18 cellular contexts compared by ENCODE assay signal in genomic region chr7:31493714-31494181, GRCh38. TPM values are rescaled to one million over a fixed set of nuclear protein-coding genes. Genes with fewer than 3 reads are reported as not detected.
DNase-seq lines count a peak whose midpoint lies in the region; ATAC-seq and TF ChIP-seq lines count a peak whose summit lies in the region.
"Had no signal": no experiment of that assay in that cellular context is flagged by ENCODE, and none has a peak within 500 bp of the region (broad histone marks: within the 10 kb centered on the region; RNA-seq: fewer than 3 reads in every experiment).

No MANE protein-coding gene starts in this region.

- no peaks in the 10 kb centered on the region for H3K36me3 Mint-ChIP-seq in type B pancreatic cell

- H3K4me3 Mint-ChIP-seq in type B pancreatic cell = no peak overlapping the region
- H3K4me3 Mint-ChIP-seq: activated T-helper 1 cell treated with anti-CD3 and anti-CD28 coated beads, Interleukin-12 subunit alpha, Interleukin-12 subunit beta, Interleukin-2, Interleukin-4 antibody, amounts not matched to agents 30 ng/mL and 10 ng/mL and 1 ng/mL, durations not matched to agents 14 hours and 24 hours and 36 hours had no signal

- no peaks in the 10 kb centered on the region for H3K9me3 Mint-ChIP-seq in type B pancreatic cell
- H3K9me3 Mint-ChIP-seq: activated T-helper 1 cell treated with anti-CD3 and anti-CD28 coated beads, Interleukin-12 subunit alpha, Interleukin-12 subunit beta, Interleukin-2, Interleukin-4 antibody, amounts not matched to agents 30 ng/mL and 10 ng/mL and 1 ng/mL, durations not matched to agents 14 hours and 24 hours and 36 hours had no signal

- H3K27ac Mint-ChIP-seq in type B pancreatic cell = peak overlapping the region; percentile 40
- H3K27ac Mint-ChIP-seq: activated T-helper 1 cell treated with anti-CD3 and anti-CD28 coated beads, Interleukin-12 subunit alpha, Interleukin-12 subunit beta, Interleukin-2, Interleukin-4 antibody, amounts not matched to agents 30 ng/mL and 10 ng/mL and 1 ng/mL, durations not matched to agents 14 hours and 24 hours and 36 hours had no signal

- in situ Hi-C loops in G401 (cut with HindIII; ENCODE audit: low sequenced_read_pairs) = no loop called here

- H3K27me3 Mint-ChIP-seq in type B pancreatic cell = no peaks in the 10 kb centered on the region

- H3K4me1 Mint-ChIP-seq in type B pancreatic cell (ENCODE audit: unreplicated experiment) = peaks cover 3% of the 10 kb centered on the region

- CTCF ChIA-PET in RWPE1 (lab: Yijun Ruan, JAX) = interaction anchor here (0.7 kb wide), 1 partner anchor 472 kb away, joined by 3 read pairs; no protein-coding TSS in a partner anchor

- no peak for ATAC-seq in GM18511 (IDR thresholded peaks at IDR 0.05; ENCODE audit: unreplicated experiment)
- ATAC-seq: A549; stimulated activated naive CD8-positive, alpha-beta T cell treated with anti-CD3 and anti-CD28 coated beads, Interleukin-15, Interleukin-2, amounts not matched to agents 100 U/mL and 50 U/mL, for 24 hours had no signal

- TF ChIP-seq CTCF in RWPE1 (conservative IDR thresholded peaks at IDR 0.05; ENCODE audit: low read depth) = no peak
- no peak for TF ChIP-seq CTCF in type B pancreatic cell (conservative IDR thresholded peaks at IDR 0.05)

- POLR2A ChIA-PET in RWPE1 (lab: Yijun Ruan, JAX; ENCODE audit: low non-redundant PET) = no interaction called here

- no peak overlapping the region for H3K27ac ChIP-seq in RWPE1
- H3K27ac ChIP-seq: A549, cardiac muscle cell, neutrophil had no signal

- DNase-seq in NCI-H2029 (lab: John Stamatoyannopoulos, UW) = peak; percentile 50
- DNase-seq in NCI-H2029 treated with DMSO at 0.1 percent for 48 hours (lab: John Stamatoyannopoulos, UW) = no peak
- peak; percentile 61 for DNase-seq in RWPE1 (ENCODE audit: low spot score)
- peak; percentile 68 for DNase-seq in iPS DF 4.7 (ENCODE audit: extremely low read depth, low spot score)
- DNase-seq in type B pancreatic cell (ENCODE audit: extremely low spot score, unreplicated experiment) = no peak
- no peak for DNase-seq in G401 (ENCODE audit: low spot score)
- DNase-seq in NCI-H345 (lab: John Stamatoyannopoulos, UW) = no peak
- DNase-seq: activated CD4-positive, CD25-positive, alpha-beta regulatory T cell treated with anti-CD3 and anti-CD28 coated beads, Interleukin-2, amount 50 U/mL, for 72 hours; KG1; NCI-H2171; stimulated activated naive CD8-positive, alpha-beta T cell treated with anti-CD3 and anti-CD28 coated beads, Interleukin-15, Interleukin-2, amounts not matched to agents 100 U/mL and 50 U/mL, for 24 hours had no signal

RNA-seq across cellular contexts. Expression of gene ITPRID1, which starts 20.1 kb away (rescaled TPM):
- 0.07 and 0.14 TPM in 2 replicates for total RNA-seq in type B pancreatic cell (ENCODE audit: low replicate concordance)
- total RNA-seq in G401 (2014; rRNA removed; shearing (Covaris generic)) = not detected in 2 replicates
- total RNA-seq: activated T-helper 1 cell treated with anti-CD3 and anti-CD28 coated beads, Interleukin-12 subunit alpha, Interleukin-12 subunit beta, Interleukin-2, Interleukin-4 antibody, amounts not matched to agents 30 ng/mL and 10 ng/mL and 1 ng/mL, durations not matched to agents 14 hours and 24 hours and 36 hours; cardiac muscle cell; epithelial cell of proximal tubule; SK-MEL-5 had no signal

Comparison
In these comparisons a context has a peak if more than half of its experiments do, and no peak if none do; other contexts are left out.
1. DNase-seq: peak in NCI-H2029 (single experiment), RWPE1 (single experiment) and iPS DF 4.7 (single experiment); none in NCI-H2029 treated with DMSO at 0.1 percent for 48 hours (single experiment), type B pancreatic cell (single experiment), G401 (single experiment) and NCI-H345 (single experiment).